In genomic region chr6:34365781-34366638, GRCh38 we compare ENCODE assay signal across 8 cellular contexts. TPM values are rescaled to one million over a fixed set of nuclear protein-coding genes. Genes with fewer than 3 reads are reported as not detected.
DNase-seq lines count a peak whose midpoint lies in the region; ATAC-seq and TF ChIP-seq lines count a peak whose summit lies in the region.
"Not testable (repeated sequence)": the region's sequence is repeated elsewhere in the genome, so short reads cannot be mapped to it uniquely, and the experiment has no call there.

No MANE protein-coding gene starts in this region.

- not testable (repeated sequence) for H2BK120ac ChIP-seq in mesenchymal stem cell (ENCODE audit: low read depth, low read length)

- DNase-seq in AG04449 (ENCODE audit: low read depth, low spot score) = peak; percentile 16
- peak; percentile 68 for DNase-seq in HCEC 1CT
- not testable (repeated sequence) for DNase-seq in PC-3; activated CD8-positive, alpha-beta T cell treated with anti-CD3 and anti-CD28 coated beads for 36 hours
- DNase-seq in brain microvascular endothelial cell = peak; percentile 81
- DNase-seq in fibroblast of mammary gland (ENCODE audit: low read depth) = peak; percentile 83
- DNase-seq in mesenchymal stem cell = peak; percentile 90
- DNase-seq in retinal pigment epithelial cell (ENCODE audit: low read depth) = peak; percentile 73

- H2AK5ac ChIP-seq in mesenchymal stem cell (ENCODE audit: low read length, severe bottlenecking) = not testable (repeated sequence)

- not testable (repeated sequence) for H3K36me3 ChIP-seq in PC-3 (ENCODE audit: low read depth, low read length); brain microvascular endothelial cell (replicated peaks); mesenchymal stem cell (ENCODE audit: control insufficient read depth in 1 of 2, insufficient read depth in 2 of 2, low read depth in 1 of 2, low read length in 2 of 2)

- H3K79me2 ChIP-seq in PC-3 (ENCODE audit: low read length) = peaks cover 84% of the 10 kb centered on the region

- peak overlapping the region in 1 of 2 experiments; percentile 71 for H2BK12ac ChIP-seq in mesenchymal stem cell (ENCODE audit: low read length in 2 of 2)

- not testable (repeated sequence) for H3K9ac ChIP-seq in PC-3 (ENCODE audit: low read length); mesenchymal stem cell (ENCODE audit: low read length)

- H4K91ac ChIP-seq in mesenchymal stem cell (ENCODE audit: low read length) = not testable (repeated sequence)

- peak; percentile 57 for ATAC-seq in PC-3
- not testable (repeated sequence) for ATAC-seq in activated CD8-positive, alpha-beta T cell treated with anti-CD3 and anti-CD28 coated beads for 36 hours

- H3K4me1 ChIP-seq in PC-3 (ENCODE audit: insufficient read depth, low read length); mesenchymal stem cell (ENCODE audit: control insufficient read depth, insufficient read depth, low read depth, low read length): not testable (repeated sequence)

- not testable (repeated sequence) for H3K79me1 ChIP-seq in mesenchymal stem cell (replicated peaks; ENCODE audit: low read length, poor library complexity, severe bottlenecking)

- peak overlapping the region in 1 of 2 experiments; percentile 80 for H3K18ac ChIP-seq in mesenchymal stem cell (ENCODE audit: low read depth in 1 of 2, low read length in 2 of 2)

- not testable (repeated sequence) for H2AFZ ChIP-seq in PC-3 (ENCODE audit: low read length); mesenchymal stem cell (ENCODE audit: low read depth, low read length)

- intact Hi-C loops in PC-3 (cut with micrococcal nuclease); activated CD8-positive, alpha-beta T cell treated with anti-CD3 and anti-CD28 coated beads for 36 hours (cut with micrococcal nuclease): not testable (repeated sequence)

- peak overlapping the region in 1 of 2 experiments; percentile 81 for H3K14ac ChIP-seq in mesenchymal stem cell (ENCODE audit: low read length in 2 of 2)

- not testable (repeated sequence) for H3K4me3 Mint-ChIP-seq in activated CD8-positive, alpha-beta T cell treated with anti-CD3 and anti-CD28 coated beads for 36 hours

- not testable (repeated sequence) for H3K36me3 Mint-ChIP-seq in activated CD8-positive, alpha-beta T cell treated with anti-CD3 and anti-CD28 coated beads for 36 hours (ENCODE audit: low read depth)

- not testable (repeated sequence) for H3K9me2 ChIP-seq in PC-3 (replicated peaks; ENCODE audit: low read length)

- peaks cover 24% of the 10 kb centered on the region for H4K20me1 ChIP-seq in PC-3 (ENCODE audit: low read length)

- BruUV-seq in PC-3 (replicated peaks; lab: Mats Ljungman, UMichigan) = not testable (repeated sequence)

- not testable (repeated sequence) for H4K8ac ChIP-seq in mesenchymal stem cell (ENCODE audit: low read length)

- H3K27me3 ChIP-seq in PC-3 (ENCODE audit: low read length); brain microvascular endothelial cell (replicated peaks); mesenchymal stem cell (ENCODE audit: control insufficient read depth in 1 of 2, insufficient read depth in 1 of 2, low read length in 2 of 2): not testable (repeated sequence)

- peaks cover 40% of the 10 kb centered on the region for H3K4me1 Mint-ChIP-seq in activated CD8-positive, alpha-beta T cell treated with anti-CD3 and anti-CD28 coated beads for 36 hours (ENCODE audit: low read depth)

- not testable (repeated sequence) for TF ChIP-seq CTCF in AG04449 (IDR thresholded peaks at IDR 0.05; ENCODE audit: insufficient read depth, low read length, missing control alignments); PC-3 (conservative IDR thresholded peaks at IDR 0.05; ENCODE audit: low read depth, low read length); activated CD8-positive, alpha-beta T cell treated with anti-CD3 and anti-CD28 coated beads for 36 hours (IDR thresholded peaks at IDR 0.05); brain microvascular endothelial cell (IDR thresholded peaks at IDR 0.05; ENCODE audit: low read depth, low read length, missing control alignments); fibroblast of mammary gland (conservative IDR thresholded peaks at IDR 0.05; ENCODE audit: control insufficient read depth, insufficient read depth, low read depth, low read length); retinal pigment epithelial cell (conservative IDR thresholded peaks at IDR 0.05; ENCODE audit: low read depth, low read length)

- H3K4me3 ChIP-seq in AG04449 (ENCODE audit: low read depth, low read length); PC-3 (ENCODE audit: low read length); brain microvascular endothelial cell (ENCODE audit: low read depth, low read length); fibroblast of mammary gland (ENCODE audit: control insufficient read depth, low read depth, low read length); mesenchymal stem cell (ENCODE audit: insufficient read depth in 1 of 2, low read depth in 1 of 2, low read length in 2 of 2); retinal pigment epithelial cell (ENCODE audit: low read length): not testable (repeated sequence)

- peak overlapping the region; percentile 16 for H3K27ac Mint-ChIP-seq in activated CD8-positive, alpha-beta T cell treated with anti-CD3 and anti-CD28 coated beads for 36 hours

- 61% methylated on average over 6 of the region's 9 CpGs for WGBS in mesenchymal stem cell

- not testable (repeated sequence) for H3K4ac ChIP-seq in mesenchymal stem cell (ENCODE audit: low read depth in 1 of 2, low read length in 2 of 2)

- not testable (repeated sequence) for H3K27ac ChIP-seq in PC-3 (ENCODE audit: low read length)
- peak overlapping the region; percentile 31 for H3K27ac ChIP-seq in brain microvascular endothelial cell
- peak overlapping the region; percentile 50 for H3K27ac ChIP-seq in mesenchymal stem cell (ENCODE audit: low read length, poor library complexity, severe bottlenecking)

- CTCF ChIA-PET in AG04449 (lab: Yijun Ruan, JAX); PC-3 (lab: Charles Lee): not testable (repeated sequence)
- CTCF ChIA-PET in activated CD8-positive, alpha-beta T cell treated with anti-CD3 and anti-CD28 coated beads for 36 hours (lab: Charles Lee) = interaction anchor here (1.4 kb wide), 1 partner anchor 15 kb away, joined by 3 read pairs; no protein-coding TSS in a partner anchor

- not testable (repeated sequence) for H3K27me3 Mint-ChIP-seq in activated CD8-positive, alpha-beta T cell treated with anti-CD3 and anti-CD28 coated beads for 36 hours

- not testable (repeated sequence) for H3K4me2 ChIP-seq in PC-3 (ENCODE audit: low read length); mesenchymal stem cell (ENCODE audit: low read length, poor library complexity, severe bottlenecking)

- H3K9me3 ChIP-seq in PC-3 (ENCODE audit: low read length); mesenchymal stem cell (ENCODE audit: control insufficient read depth, low read length): not testable (repeated sequence)

- not testable (repeated sequence) for H3K9me3 Mint-ChIP-seq in activated CD8-positive, alpha-beta T cell treated with anti-CD3 and anti-CD28 coated beads for 36 hours

- in situ Hi-C loops in brain microvascular endothelial cell (cut with HindIII; ENCODE audit: low pct_ligation_motif_present, low sequenced_read_pairs) = not testable (repeated sequence)

- H2BK15ac ChIP-seq in mesenchymal stem cell (ENCODE audit: low read depth, poor library complexity, severe bottlenecking) = not testable (repeated sequence)

- POLR2A ChIA-PET in AG04449 (lab: Yijun Ruan, JAX); PC-3 (lab: Charles Lee; ENCODE audit: unreplicated experiment); activated CD8-positive, alpha-beta T cell treated with anti-CD3 and anti-CD28 coated beads for 36 hours (lab: Charles Lee): not testable (repeated sequence)

- not testable (repeated sequence) for H3F3A ChIP-seq in PC-3 (ENCODE audit: low read length, unreplicated experiment)

- H3K23ac ChIP-seq in mesenchymal stem cell (ENCODE audit: low read length in 2 of 2) = not testable (repeated sequence)

- not testable (repeated sequence) for H2BK5ac ChIP-seq in mesenchymal stem cell (ENCODE audit: low read depth, low read length, poor library complexity, severe bottlenecking)

RNA-seq across cellular contexts. Expression of gene NUDT3, which starts 26.5 kb away (rescaled TPM):
- 24.6 and 28.7 TPM in 2 replicates for total RNA-seq in PC-3 (2014; rRNA removed)
- total RNA-seq in activated CD8-positive, alpha-beta T cell treated with anti-CD3 and anti-CD28 coated beads for 36 hours = 10 to 100 TPM; 15.0 to 15.2 TPM
- 20.5 TPM for polyA plus RNA-seq in mesenchymal stem cell (2013, experiment 1 of 2)
- 20.3 TPM for polyA plus RNA-seq in mesenchymal stem cell (2013, experiment 2 of 2)

RNA-seq across cellular contexts. Expression of gene RPS10, which starts 59.9 kb away (rescaled TPM):
- 2,227 and 3,060 TPM in 2 replicates for total RNA-seq in PC-3 (2014; rRNA removed)
- total RNA-seq in activated CD8-positive, alpha-beta T cell treated with anti-CD3 and anti-CD28 coated beads for 36 hours = 1,000 to 10,000 TPM; 2,208 to 2,269 TPM
- polyA plus RNA-seq in mesenchymal stem cell (2013, experiment 1 of 2) = 1,582 TPM
- polyA plus RNA-seq in mesenchymal stem cell (2013, experiment 2 of 2) = 1,567 TPM
